Comparison of ENCODE assay signal across 22 cellular contexts in the genomic region with DNA sequence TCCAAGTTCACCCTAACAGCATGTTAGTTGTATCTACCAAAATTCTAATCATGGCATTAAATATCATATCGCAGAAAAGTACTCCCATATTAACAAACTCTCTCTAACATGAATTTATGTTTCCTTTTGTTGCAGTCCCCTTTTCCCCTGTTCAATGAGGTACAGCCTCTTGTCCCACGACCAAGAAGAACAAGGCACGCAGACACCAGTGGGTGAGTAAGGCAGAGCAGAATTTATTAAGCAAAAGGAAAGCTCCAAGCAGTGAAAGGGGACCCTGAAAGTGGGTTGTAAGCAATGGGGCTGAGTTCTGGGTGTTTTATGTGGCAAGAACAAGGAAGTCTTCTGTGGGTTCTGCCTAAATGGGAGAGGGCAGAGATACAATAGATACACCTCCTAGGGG.
"Had no signal": no experiment of that assay in that cellular context is flagged by ENCODE, and none has a peak within 500 bp of the region (broad histone marks: within the 10 kb centered on the region; RNA-seq: fewer than 3 reads in every experiment).

No MANE protein-coding gene starts in this region.

- H3K4me1 Mint-ChIP-seq: activated B cell treated with CpG ODN at 0.5 μM for 24 hours; activated CD4-positive, alpha-beta T cell treated with anti-CD3 and anti-CD28 coated beads, Interleukin-2, amount 10 ng/mL, durations not matched to agents 24 days and 14 days; activated CD8-positive, alpha-beta memory T cell treated with anti-CD3 and anti-CD28 coated beads, Interleukin-2, amount 10 ng/mL, durations not matched to agents 7 days and 5 days; activated naive CD4-positive, alpha-beta T cell treated with anti-CD3 and anti-CD28 coated beads, Interleukin-2, amount 10 ng/mL, durations not matched to agents 7 days and 5 days; activated naive CD8-positive, alpha-beta T cell treated with anti-CD3 and anti-CD28 coated beads for 36 hours; T-helper 17 cell had no signal

- H3K27me3 ChIP-seq: brain microvascular endothelial cell, cardiac muscle cell had no signal

- H3K36me3 Mint-ChIP-seq: activated CD8-positive, alpha-beta memory T cell treated with anti-CD3 and anti-CD28 coated beads, Interleukin-2, amount 10 ng/mL, durations not matched to agents 7 days and 5 days; activated naive CD4-positive, alpha-beta T cell treated with anti-CD3 and anti-CD28 coated beads, Interleukin-2, amount 10 ng/mL, durations not matched to agents 7 days and 5 days had no signal

- H3K27me3 Mint-ChIP-seq: activated B cell treated with CpG ODN at 0.5 μM for 24 hours; activated CD4-positive, alpha-beta T cell treated with anti-CD3 and anti-CD28 coated beads, Interleukin-2, amount 10 ng/mL, durations not matched to agents 24 days and 14 days; activated CD8-positive, alpha-beta memory T cell treated with anti-CD3 and anti-CD28 coated beads, Interleukin-2, amount 10 ng/mL, durations not matched to agents 7 days and 5 days; activated naive CD4-positive, alpha-beta T cell treated with anti-CD3 and anti-CD28 coated beads, Interleukin-2, amount 10 ng/mL, durations not matched to agents 7 days and 5 days; activated naive CD8-positive, alpha-beta T cell treated with anti-CD3 and anti-CD28 coated beads for 36 hours; activated T-cell treated with anti-CD3 and anti-CD28 coated beads, Interleukin-2, amount 50 U/mL, for 24 hours; T-helper 17 cell had no signal

- H3K27ac Mint-ChIP-seq: activated B cell treated with CpG ODN at 0.5 μM for 24 hours; activated CD4-positive, alpha-beta T cell treated with anti-CD3 and anti-CD28 coated beads, Interleukin-2, amount 10 ng/mL, durations not matched to agents 24 days and 14 days; activated CD8-positive, alpha-beta memory T cell treated with anti-CD3 and anti-CD28 coated beads, Interleukin-2, amount 10 ng/mL, durations not matched to agents 7 days and 5 days; activated naive CD4-positive, alpha-beta T cell treated with anti-CD3 and anti-CD28 coated beads, Interleukin-2, amount 10 ng/mL, durations not matched to agents 7 days and 5 days; activated naive CD8-positive, alpha-beta T cell treated with anti-CD3 and anti-CD28 coated beads for 36 hours; activated T-cell treated with anti-CD3 and anti-CD28 coated beads, Interleukin-2, amount 50 U/mL, for 24 hours; activated T-helper 1 cell treated with anti-CD3 and anti-CD28 coated beads, Interleukin-12 subunit alpha, Interleukin-12 subunit beta, Interleukin-2, Interleukin-4 antibody, amounts not matched to agents 30 ng/mL and 10 ng/mL and 1 ng/mL, durations not matched to agents 14 hours and 24 hours and 36 hours; T-helper 17 cell had no signal

- DNase-seq: activated B cell treated with CpG ODN at 0.5 μM for 24 hours; activated CD4-positive, alpha-beta T cell treated with anti-CD3 and anti-CD28 coated beads for 1 hour; activated CD4-positive, alpha-beta T cell treated with anti-CD3 and anti-CD28 coated beads, Interleukin-2, amount 10 ng/mL, durations not matched to agents 24 days and 14 days; activated CD4-positive, alpha-beta T cell treated with anti-CD3 and anti-CD28 coated beads, Interleukin-2, amount 50 U/mL, for 48 hours; activated CD8-positive, alpha-beta memory T cell treated with anti-CD3 and anti-CD28 coated beads, Interleukin-2, amount 10 ng/mL, durations not matched to agents 7 days and 5 days; activated gamma-delta T cell; activated naive CD4-positive, alpha-beta T cell treated with anti-CD3 and anti-CD28 coated beads, Interleukin-2, amount 10 ng/mL, durations not matched to agents 7 days and 5 days; activated naive CD8-positive, alpha-beta T cell treated with anti-CD3 and anti-CD28 coated beads for 36 hours; activated T-cell treated with anti-CD3 and anti-CD28 coated beads, Interleukin-2, amount 50 U/mL, for 24 hours; brain microvascular endothelial cell; KG1; NCI-H1048; NCI-H146; NCI-H1930; NCI-H226; NCI-H526; PC-9; SIG-M5; T-helper 17 cell; T1000 had no signal

- H3K36me3 ChIP-seq: brain microvascular endothelial cell, cardiac muscle cell had no signal

- H3K4me3 ChIP-seq: cardiac muscle cell, PC-9 had no signal

- H3K27ac ChIP-seq: brain microvascular endothelial cell, cardiac muscle cell had no signal

- H3K4me3 Mint-ChIP-seq: activated B cell treated with CpG ODN at 0.5 μM for 24 hours; activated CD4-positive, alpha-beta T cell treated with anti-CD3 and anti-CD28 coated beads, Interleukin-2, amount 10 ng/mL, durations not matched to agents 24 days and 14 days; activated CD8-positive, alpha-beta memory T cell treated with anti-CD3 and anti-CD28 coated beads, Interleukin-2, amount 10 ng/mL, durations not matched to agents 7 days and 5 days; activated naive CD4-positive, alpha-beta T cell treated with anti-CD3 and anti-CD28 coated beads, Interleukin-2, amount 10 ng/mL, durations not matched to agents 7 days and 5 days; activated naive CD8-positive, alpha-beta T cell treated with anti-CD3 and anti-CD28 coated beads for 36 hours; activated T-cell treated with anti-CD3 and anti-CD28 coated beads, Interleukin-2, amount 50 U/mL, for 24 hours; activated T-helper 1 cell treated with anti-CD3 and anti-CD28 coated beads, Interleukin-12 subunit alpha, Interleukin-12 subunit beta, Interleukin-2, Interleukin-4 antibody, amounts not matched to agents 30 ng/mL and 10 ng/mL and 1 ng/mL, durations not matched to agents 14 hours and 24 hours and 36 hours; T-helper 17 cell had no signal
